Comparison of ENCODE assay signal across 16 cellular contexts in the genomic region with DNA sequence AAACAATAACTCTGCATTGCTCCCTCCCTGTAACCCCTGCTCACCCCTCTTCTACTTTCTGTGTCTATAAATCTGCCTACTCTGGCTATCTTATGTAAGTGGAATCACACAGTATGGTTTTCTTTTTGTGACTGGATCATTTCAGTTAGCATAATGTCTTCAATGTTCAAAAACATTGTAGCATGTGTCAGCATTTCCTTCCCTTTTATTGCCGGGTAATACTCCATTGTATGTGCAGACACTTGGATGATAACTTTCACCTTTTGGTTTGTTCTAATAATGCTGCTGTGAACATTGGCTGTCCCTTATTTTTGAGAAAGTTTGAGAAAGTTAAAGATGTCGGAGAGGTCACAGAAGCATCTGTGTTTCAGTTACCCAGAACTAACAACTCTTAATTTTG.
DNase-seq lines count a peak whose midpoint lies in the region; ATAC-seq, FAIRE-seq and TF ChIP-seq lines count a peak whose summit lies in the region.
"Had no signal": no experiment of that assay in that cellular context is flagged by ENCODE, and none has a peak within 500 bp of the region (broad histone marks: within the 10 kb centered on the region; RNA-seq: fewer than 3 reads in every experiment).

No MANE protein-coding gene starts in this region.

- in situ Hi-C loops in GM12878 (cut with MboI): no loop called here

- H3K27me3 Mint-ChIP-seq in activated naive CD4-positive, alpha-beta T cell treated with anti-CD3 and anti-CD28 coated beads, Interleukin-2, amount 50 U/mL, for 24 hours: no peaks in the 10 kb centered on the region
- no peaks in the 10 kb centered on the region for H3K27me3 Mint-ChIP-seq in T-cell
- no peaks in the 10 kb centered on the region for H3K27me3 Mint-ChIP-seq in stimulated activated naive B cell treated with anti-CD40 and anti-IgM and Interleukin-4, amounts not matched to agents 10 μg/mL and 1 μg/mL and 100 μg/mL, for 72 hours

- no peak overlapping the region for H2AFZ ChIP-seq in GM12878 (ENCODE audit: control insufficient read depth, low read depth, low read length)

- TSS peak; percentile 16 for BruUV-seq in GM12878 (replicated peaks; lab: Mats Ljungman, UMichigan)

- no peaks in the 10 kb centered on the region for H3K79me1 ChIP-seq in mesendoderm (ENCODE audit: low read length)

- peaks cover 6% of the 10 kb centered on the region for H3K4me1 Mint-ChIP-seq in activated naive CD4-positive, alpha-beta T cell treated with anti-CD3 and anti-CD28 coated beads, Interleukin-2, amount 50 U/mL, for 24 hours
- peaks cover 0 to 6% (median 6%) of the 10 kb centered on the region in 3 donors for H3K4me1 Mint-ChIP-seq in T-cell
- H3K4me1 Mint-ChIP-seq in stimulated activated naive B cell treated with anti-CD40 and anti-IgM and Interleukin-4, amounts not matched to agents 10 μg/mL and 1 μg/mL and 100 μg/mL, for 72 hours: peaks cover 16 to 25% of the 10 kb centered on the region in 2 donors

- TF ChIP-seq CTCF in GM12878 (IDR thresholded peaks at IDR 0.05 in 2 of 3, conservative IDR thresholded peaks at IDR 0.05 in 1 of 3; ENCODE audit: control insufficient read depth in 2 of 3, extremely low read depth in 1 of 3, insufficient read depth in 1 of 3, low read depth in 3 of 3, low read length in 3 of 3): no peak
- no peak for TF ChIP-seq CTCF in right atrium auricular region (IDR thresholded peaks at IDR 0.05)

- no peak for TF ChIP-seq RAD21 in GM12878 (IDR thresholded peaks at IDR 0.05; ENCODE audit: insufficient read depth, low read depth, low read length)

- H3K23ac ChIP-seq in mesendoderm (ENCODE audit: low read length): no peak overlapping the region

- H3K36me3 Mint-ChIP-seq in activated naive CD4-positive, alpha-beta T cell treated with anti-CD3 and anti-CD28 coated beads, Interleukin-2, amount 50 U/mL, for 24 hours: peaks cover 25% of the 10 kb centered on the region
- H3K36me3 Mint-ChIP-seq in T-cell: peaks cover 73% of the 10 kb centered on the region
- peaks cover 50 to 72% of the 10 kb centered on the region in 2 donors for H3K36me3 Mint-ChIP-seq in stimulated activated naive B cell treated with anti-CD40 and anti-IgM and Interleukin-4, amounts not matched to agents 10 μg/mL and 1 μg/mL and 100 μg/mL, for 72 hours

- H2BK5ac ChIP-seq in mesendoderm (ENCODE audit: low read length): no peak overlapping the region

- peaks cover 7% of the 10 kb centered on the region; the same call in 1 of the 2 replicates for H4K20me1 ChIP-seq in GM12878 (ENCODE audit: control insufficient read depth, insufficient read depth)

- CTCF ChIA-PET in T-cell (lab: Charles Lee): no interaction called here
- CTCF ChIA-PET in GM12878 (lab: Yijun Ruan, JAX): no interaction called here

- H3K56ac ChIP-seq in mesendoderm (ENCODE audit: low read length): no peak overlapping the region

- DNase-seq in activated naive CD4-positive, alpha-beta T cell treated with anti-CD3 and anti-CD28 coated beads, Interleukin-2, amount 50 U/mL, for 16 hours: no peak
- DNase-seq in T-cell: no peak
- no peak for DNase-seq in GM12878 (ENCODE audit: low read depth, low spot score)
- DNase-seq in stimulated activated naive B cell treated with anti-CD40 and anti-IgM and Interleukin-4, amounts not matched to agents 10 μg/mL and 1 μg/mL and 100 μg/mL, for 72 hours: no peak
- no peak for DNase-seq in epidermal melanocyte (ENCODE audit: insufficient read length, low spot score)
- no peak for DNase-seq in mesendoderm
- no peak for DNase-seq in right atrium auricular region (ENCODE audit: low spot score)
- DNase-seq: activated gamma-delta T cell, Caco-2, Karpas-422, NCI-H1417, NCI-H524 treated with DMSO at 0.1 percent for 48 hours, PC-3, SIG-M5, WERI-Rb-1 had no signal

- H3K27me3 ChIP-seq in GM12878 (replicated peaks in 1 of 2; ENCODE audit: control insufficient read depth in 2 of 2, insufficient read depth in 2 of 2, low read length in 1 of 2) (no peaks in the 10 kb centered on the region), mesendoderm (ENCODE audit: insufficient read depth, low read length, poor library complexity) (no peaks in the 10 kb centered on the region), right atrium auricular region (no peaks in the 10 kb centered on the region)

- H3K79me2 ChIP-seq in GM12878 (ENCODE audit: control insufficient read depth, insufficient read depth, low read length) (no peaks in the 10 kb centered on the region), mesendoderm (ENCODE audit: control insufficient read depth, insufficient read depth, low read length) (no peaks in the 10 kb centered on the region)

- no peaks in the 10 kb centered on the region for H3K9me3 Mint-ChIP-seq in activated naive CD4-positive, alpha-beta T cell treated with anti-CD3 and anti-CD28 coated beads, Interleukin-2, amount 50 U/mL, for 24 hours
- no peaks in the 10 kb centered on the region for H3K9me3 Mint-ChIP-seq in T-cell
- no peaks in the 10 kb centered on the region for H3K9me3 Mint-ChIP-seq in stimulated activated naive B cell treated with anti-CD40 and anti-IgM and Interleukin-4, amounts not matched to agents 10 μg/mL and 1 μg/mL and 100 μg/mL, for 72 hours

- no peak overlapping the region for H3K27ac ChIP-seq in GM12878 (ENCODE audit: control insufficient read depth, insufficient read depth)
- no peak overlapping the region for H3K27ac ChIP-seq in mesendoderm (ENCODE audit: low read depth, low read length)
- no peak overlapping the region for H3K27ac ChIP-seq in right atrium auricular region
- H3K27ac ChIP-seq: WERI-Rb-1 had no signal

- H3K4me1 ChIP-seq in GM12878 (ENCODE audit: control insufficient read depth, insufficient read depth, low read length) (no peaks in the 10 kb centered on the region), mesendoderm (ENCODE audit: control insufficient read depth, low read depth, low read length) (peaks cover 2% of the 10 kb centered on the region), right atrium auricular region (no peaks in the 10 kb centered on the region)
- H3K4me1 ChIP-seq: Caco-2 had no signal

- H3K9ac ChIP-seq in GM12878 (ENCODE audit: control insufficient read depth, insufficient read depth, low read length) (no peak overlapping the region), mesendoderm (ENCODE audit: low read length) (no peak overlapping the region)

- TF ChIP-seq POLR2A in GM12878 (IDR thresholded peaks at IDR 0.05; ENCODE audit: low read depth, low read length): no peak

- H3K4me2 ChIP-seq in GM12878 (ENCODE audit: control insufficient read depth, insufficient read depth) (no peak overlapping the region), mesendoderm (ENCODE audit: low read length) (no peak overlapping the region)

- peak overlapping the region; percentile 92 for H3K27ac Mint-ChIP-seq in activated naive CD4-positive, alpha-beta T cell treated with anti-CD3 and anti-CD28 coated beads, Interleukin-2, amount 50 U/mL, for 24 hours
- H3K27ac Mint-ChIP-seq in T-cell: peak overlapping the region; percentile 50 to 74
- peak overlapping the region; percentile 20 for H3K27ac Mint-ChIP-seq in stimulated activated naive B cell treated with anti-CD40 and anti-IgM and Interleukin-4, amounts not matched to agents 10 μg/mL and 1 μg/mL and 100 μg/mL, for 72 hours

- no peak overlapping the region for H2BK15ac ChIP-seq in mesendoderm (replicated peaks; ENCODE audit: low read depth)

- ATAC-seq in T-cell (replicated peaks in 1 of 4): no peak
- ATAC-seq in GM12878: no peak
- no peak for ATAC-seq in stimulated activated naive B cell treated with anti-CD40 and anti-IgM and Interleukin-4, amounts not matched to agents 10 μg/mL and 1 μg/mL and 100 μg/mL, for 72 hours (replicated peaks)
- ATAC-seq: PC-3 had no signal

- no peak overlapping the region for H2BK120ac ChIP-seq in mesendoderm (ENCODE audit: low read depth, low read length)

- H3K4me3 Mint-ChIP-seq in activated naive CD4-positive, alpha-beta T cell treated with anti-CD3 and anti-CD28 coated beads, Interleukin-2, amount 50 U/mL, for 24 hours: no peak overlapping the region
- H3K4me3 Mint-ChIP-seq in T-cell: no peak overlapping the region
- H3K4me3 Mint-ChIP-seq in stimulated activated naive B cell treated with anti-CD40 and anti-IgM and Interleukin-4, amounts not matched to agents 10 μg/mL and 1 μg/mL and 100 μg/mL, for 72 hours: no peak overlapping the region

- RAD21 ChIA-PET in GM12878 (lab: Charles Lee; ENCODE audit: unreplicated experiment): no interaction called here

- no peak overlapping the region for H3K4me3 ChIP-seq in GM12878
- H3K4me3 ChIP-seq in mesendoderm (ENCODE audit: low read length): no peak overlapping the region
- H3K4me3 ChIP-seq in right atrium auricular region: no peak overlapping the region

- 50% methylated on average over 2 of the region's 2 CpGs for WGBS in GM12878 (ENCODE audit: insufficient coverage, insufficient replicate concordance, low lambda C conversion rate, missing lambda C conversion rate)
- WGBS in mesendoderm (ENCODE audit: extremely low coverage, insufficient coverage, low lambda C conversion rate): no CpG with 5 or more reads among the region's 2 CpGs

- TF ChIP-seq EP300 in GM12878 (IDR thresholded peaks at IDR 0.05; ENCODE audit: borderline replicate concordance in 1 of 2, control insufficient read depth in 1 of 2, low read depth in 2 of 2, low read length in 2 of 2): no peak

- H3K4ac ChIP-seq in mesendoderm (ENCODE audit: low read depth, low read length): no peak overlapping the region

- H3K18ac ChIP-seq in mesendoderm (ENCODE audit: low read length): no peak overlapping the region

- no peak overlapping the region for H4K8ac ChIP-seq in mesendoderm (ENCODE audit: low read depth, low read length)

- SMC1A ChIA-PET in GM12878 (lab: Charles Lee; ENCODE audit: uncharacterized antibody, unreplicated experiment): no interaction called here

- POLR2A ChIA-PET in T-cell (lab: Charles Lee) (no interaction called here), GM12878 (lab: Charles Lee) (no interaction called here)

- no peak overlapping the region for H2AK5ac ChIP-seq in mesendoderm (ENCODE audit: low read length)

- no peak for FAIRE-seq in GM12878 (lab: Jason Lieb, UNC)

- intact Hi-C loops in GM12878 (cut with micrococcal nuclease; ENCODE audit: unreplicated experiment): no loop called here

- H3K36me3 ChIP-seq in GM12878 (ENCODE audit: control insufficient read depth in 2 of 2, insufficient read depth in 2 of 2, low read length in 1 of 2) (peaks cover 37 to 62% of the 10 kb centered on the region in 2 experiments), mesendoderm (ENCODE audit: control insufficient read depth, insufficient read depth, low read length) (peaks cover 2% of the 10 kb centered on the region), right atrium auricular region (peaks cover 60% of the 10 kb centered on the region)
- H3K36me3 ChIP-seq: WERI-Rb-1 had no signal

- no peaks in the 10 kb centered on the region for H3K9me3 ChIP-seq in GM12878 (replicated peaks; ENCODE audit: control insufficient read depth, insufficient read depth, low read length)
- H3K9me3 ChIP-seq in right atrium auricular region: no peaks in the 10 kb centered on the region
- H3K9me3 ChIP-seq: Caco-2 had no signal

- no peak overlapping the region for H4K5ac ChIP-seq in mesendoderm (ENCODE audit: low read length)

Comparison
In these comparisons a context has a peak if more than half of its experiments do, and no peak if none do; other contexts are left out.
1. H3K27ac Mint-ChIP-seq: peak in every context shown above with its lines; median percentile 92 in activated naive CD4-positive, alpha-beta T cell treated with anti-CD3 and anti-CD28 coated beads, Interleukin-2, amount 50 U/mL, for 24 hours; 62 in T-cell; 20 in stimulated activated naive B cell treated with anti-CD40 and anti-IgM and Interleukin-4, amounts not matched to agents 10 μg/mL and 1 μg/mL and 100 μg/mL, for 72 hours.